ENCODE assay signal across 11 cellular contexts in genomic region chrX:101619336-101619735, GRCh38. TPM values are rescaled to one million over a fixed set of nuclear protein-coding genes. Genes with fewer than 3 reads are reported as not detected.
DNase-seq lines count a peak whose midpoint lies in the region; ATAC-seq and TF ChIP-seq lines count a peak whose summit lies in the region.
"Had no signal": no experiment of that assay in that cellular context is flagged by ENCODE, and none has a peak within 500 bp of the region (broad histone marks: within the 10 kb centered on the region; RNA-seq: fewer than 3 reads in every experiment).

No MANE protein-coding gene starts in this region.

- no peaks in the 10 kb centered on the region for H3K36me3 Mint-ChIP-seq in MCF 10A (ENCODE audit: insufficient read depth, unreplicated experiment)
- H3K36me3 Mint-ChIP-seq in activated naive CD8-positive, alpha-beta T cell = no peaks in the 10 kb centered on the region
- H3K36me3 Mint-ChIP-seq in naive thymus-derived CD8-positive, alpha-beta T cell = peaks cover 0 to 11% (median 0%) of the 10 kb centered on the region in 3 donors

- DNase-seq in MCF 10A (ENCODE audit: unreplicated experiment) (peak; percentile 1), breast epithelium (ENCODE audit: low spot score in 2 of 2) (no peak), NCI-H2029 treated with DMSO at 0.1 percent for 48 hours (lab: John Stamatoyannopoulos, UW) (peak; percentile 53), thyroid gland (peak; percentile 7 to 25), cardiac septum (ENCODE audit: low spot score) (no peak)
- no peak for DNase-seq in activated CD8-positive, alpha-beta memory T cell treated with anti-CD3 and anti-CD28 coated beads, Interleukin-2, amount 50 U/mL, for 4 hours
- DNase-seq in naive thymus-derived CD8-positive, alpha-beta T cell = no peak
- DNase-seq: activated effector memory CD4-positive, alpha-beta T cell treated with Interleukin-2 at 50 U/mL for 16 hours; Peyer's patch had no signal

- H3K36me3 ChIP-seq in breast epithelium (no peaks in the 10 kb centered on the region), thyroid gland (no peaks in the 10 kb centered on the region)
- H3K36me3 ChIP-seq: Peyer's patch had no signal

- no peak for TF ChIP-seq POLR2A in breast epithelium (IDR thresholded peaks at IDR 0.05)
- TF ChIP-seq POLR2A in thyroid gland (IDR thresholded peaks at IDR 0.05) = no peak

- H3K4me1 ChIP-seq in breast epithelium (no peaks in the 10 kb centered on the region), thyroid gland (peaks cover 0 to 6% of the 10 kb centered on the region in 2 donors)
- H3K4me1 ChIP-seq: Peyer's patch had no signal

- H3K4me3 ChIP-seq in breast epithelium (no peak overlapping the region), thyroid gland (replicated peaks in 1 of 3) (no peak overlapping the region)
- H3K4me3 ChIP-seq: Peyer's patch had no signal

- H3K9me3 ChIP-seq in breast epithelium (no peaks in the 10 kb centered on the region), thyroid gland (no peaks in the 10 kb centered on the region)
- H3K9me3 ChIP-seq: Peyer's patch had no signal

- no peak overlapping the region for H3K27ac ChIP-seq in breast epithelium
- no peak overlapping the region for H3K27ac ChIP-seq in thyroid gland
- H3K27ac ChIP-seq: Peyer's patch had no signal

- POLR2A ChIA-PET in MCF 10A (lab: Yijun Ruan, JAX) = no interaction called here
- POLR2A ChIA-PET in naive thymus-derived CD8-positive, alpha-beta T cell (lab: Charles Lee) = no interaction called here

- H3K9me3 Mint-ChIP-seq in MCF 10A (ENCODE audit: unreplicated experiment) = no peaks in the 10 kb centered on the region
- H3K9me3 Mint-ChIP-seq in activated naive CD8-positive, alpha-beta T cell (ENCODE audit: low read depth) = no peaks in the 10 kb centered on the region
- peaks cover 0 to 2% (median 0%) of the 10 kb centered on the region in 9 donors for H3K9me3 Mint-ChIP-seq in naive thymus-derived CD8-positive, alpha-beta T cell

- ATAC-seq in naive thymus-derived CD8-positive, alpha-beta T cell = no peak

- CTCF ChIA-PET in MCF 10A (lab: Yijun Ruan, JAX) = no interaction called here

- intact Hi-C loops in MCF 10A (cut with micrococcal nuclease) = no loop called here
- intact Hi-C loops in breast epithelium (cut with DNase I; ENCODE audit: low total_unique reads) = no loop called here
- intact Hi-C loops in thyroid gland (cut with DNase I) = no loop called here
- intact Hi-C loops in cardiac septum (cut with DNase I) = no loop called here

- H3K4me3 Mint-ChIP-seq in MCF 10A (ENCODE audit: unreplicated experiment) = no peak overlapping the region
- peak overlapping the region; percentile 57 for H3K4me3 Mint-ChIP-seq in activated naive CD8-positive, alpha-beta T cell
- peak overlapping the region in 2 of 10 donors; percentile 15 to 30 for H3K4me3 Mint-ChIP-seq in naive thymus-derived CD8-positive, alpha-beta T cell
- H3K4me3 Mint-ChIP-seq: CD14-positive monocyte had no signal

- H3K4me1 Mint-ChIP-seq in MCF 10A (ENCODE audit: insufficient read depth, unreplicated experiment) = no peaks in the 10 kb centered on the region
- H3K4me1 Mint-ChIP-seq in activated naive CD8-positive, alpha-beta T cell (ENCODE audit: low read depth) = peaks cover 42% of the 10 kb centered on the region
- peaks cover 15 to 30% (median 24%) of the 10 kb centered on the region in 4 donors for H3K4me1 Mint-ChIP-seq in naive thymus-derived CD8-positive, alpha-beta T cell

- peaks cover 82% of the 10 kb centered on the region for H3K27me3 Mint-ChIP-seq in MCF 10A (ENCODE audit: insufficient read depth, unreplicated experiment)
- no peaks in the 10 kb centered on the region for H3K27me3 Mint-ChIP-seq in activated naive CD8-positive, alpha-beta T cell
- no peaks in the 10 kb centered on the region for H3K27me3 Mint-ChIP-seq in naive thymus-derived CD8-positive, alpha-beta T cell

- no peak overlapping the region for H3K27ac Mint-ChIP-seq in MCF 10A (ENCODE audit: low read depth, unreplicated experiment)
- peak overlapping the region; percentile 55 for H3K27ac Mint-ChIP-seq in activated naive CD8-positive, alpha-beta T cell
- H3K27ac Mint-ChIP-seq in naive thymus-derived CD8-positive, alpha-beta T cell = peak overlapping the region in 2 of 10 donors; percentile 15 to 54

- H3K27me3 ChIP-seq in breast epithelium = peaks cover 0 to 20% of the 10 kb centered on the region in 2 donors
- no peaks in the 10 kb centered on the region for H3K27me3 ChIP-seq in thyroid gland
- H3K27me3 ChIP-seq: Peyer's patch had no signal

- no TSS peak for BruUV-seq in MCF 10A (replicated peaks; lab: Mats Ljungman, UMichigan)

- TF ChIP-seq CTCF in MCF 10A (IDR thresholded peaks at IDR 0.05; ENCODE audit: unreplicated experiment) (no peak), breast epithelium (IDR thresholded peaks at IDR 0.05) (no peak), thyroid gland (IDR thresholded peaks at IDR 0.05) (no peak)

RNA-seq across cellular contexts. Expression of gene ARMCX6, which starts 1.5 kb away (rescaled TPM):
- total RNA-seq in MCF 10A (2022) = not detected in 2 replicates
- total RNA-seq in breast epithelium = 10 to 100 TPM in 2 of 3 donors, 1 to 10 TPM in 1; 9.9 to 39.2 (median 23.6) TPM
- total RNA-seq in thyroid gland = 10 to 100 TPM; 20.6 to 28.6 (median 23.4) TPM
- total RNA-seq in cardiac septum = 45.4 TPM
- total RNA-seq in naive thymus-derived CD8-positive, alpha-beta T cell = 10 to 100 TPM; 38.0 to 39.5 TPM
- polyA plus RNA-seq in naive thymus-derived CD8-positive, alpha-beta T cell = 10 to 100 TPM; 38.3 to 49.7 (median 48.7) TPM

RNA-seq across cellular contexts. Expression of gene ARMCX3, which starts 3.6 kb away (rescaled TPM):
- total RNA-seq in MCF 10A (2022) (1.4 and 1.8 TPM in 2 replicates), breast epithelium (10 to 100 TPM; 42.7 to 63.5 (median 50.1) TPM), thyroid gland (10 to 100 TPM; 71.7 to 81.0 (median 76.8) TPM), cardiac septum (82.2 TPM)
- total RNA-seq in naive thymus-derived CD8-positive, alpha-beta T cell = 10 to 100 TPM; 25.4 to 28.1 TPM
- polyA plus RNA-seq in naive thymus-derived CD8-positive, alpha-beta T cell = 10 to 100 TPM; 17.3 to 25.1 (median 19.8) TPM

RNA-seq across cellular contexts. Expression of gene ARMCX2, which starts 40.3 kb away (rescaled TPM):
- total RNA-seq in MCF 10A (2022) = not detected in 2 replicates
- total RNA-seq in breast epithelium = 10 to 100 TPM; 13.4 to 40.2 (median 40.0) TPM
- total RNA-seq in thyroid gland = 100 to 1,000 TPM in 2 of 4 donors, 10 to 100 TPM in 2; 58.9 to 118 (median 106) TPM
- 43.5 TPM for total RNA-seq in cardiac septum
- 10 to 100 TPM; 19.8 to 24.1 TPM for total RNA-seq in naive thymus-derived CD8-positive, alpha-beta T cell
- polyA plus RNA-seq in naive thymus-derived CD8-positive, alpha-beta T cell = 1 to 10 TPM; 2.4 to 8.4 (median 6.4) TPM

Comparison
In these comparisons a context has a peak if more than half of its experiments do, and no peak if none do; other contexts are left out.
1. DNase-seq: peak in MCF 10A (single experiment), NCI-H2029 treated with DMSO at 0.1 percent for 48 hours (single experiment) and thyroid gland (2 of 2); none in breast epithelium (0 of 2), cardiac septum (single experiment), activated CD8-positive, alpha-beta memory T cell treated with anti-CD3 and anti-CD28 coated beads, Interleukin-2, amount 50 U/mL, for 4 hours (single experiment) and naive thymus-derived CD8-positive, alpha-beta T cell (0 of 10).
2. RNA of gene ARMCX6, which starts 1.5 kb away (total RNA-seq): 45.4 TPM in cardiac septum (single experiment), 38.0 to 39.5 TPM in naive thymus-derived CD8-positive, alpha-beta T cell, 20.6 to 28.6 TPM in thyroid gland and 9.9 to 39.2 TPM in breast epithelium; not detected in MCF 10A; every median in the first group is over 10 times any median in the second.
3. RNA of gene ARMCX2, which starts 40.3 kb away (total RNA-seq): 58.9 to 118 TPM in thyroid gland, 43.5 TPM in cardiac septum (single experiment), 13.4 to 40.2 TPM in breast epithelium and 19.8 to 24.1 TPM in naive thymus-derived CD8-positive, alpha-beta T cell; not detected in MCF 10A; every median in the first group is over 10 times any median in the second.